ENCODE assay signal across 1 cellular context in genomic region chr10:110840225-110840922, GRCh38.
TF ChIP-seq lines count a peak whose summit lies in the region.

No MANE protein-coding gene starts in this region.

TF ChIP-seq in HepG2, 621 proteins besides CTCF, POLR2A, EP300 and RAD21 (continued from another document and continues in another):
- no peak for TF ChIP-seq POGK (CRISPR knock-in tag; conservative IDR thresholded peaks at IDR 0.05)
- no peak for TF ChIP-seq ZNF256 (CRISPR knock-in tag; conservative IDR thresholded peaks at IDR 0.05)
- TF ChIP-seq CENPBD1 (CRISPR knock-in tag; IDR thresholded peaks at IDR 0.05; ENCODE audit: borderline replicate concordance, low read depth): no peak
- TF ChIP-seq SRSF9 (IDR thresholded peaks at IDR 0.05; ENCODE audit: borderline replicate concordance, insufficient read depth, low read depth, low read length, poor library complexity, severe bottlenecking): no peak
- no peak for TF ChIP-seq PCBP1 (IDR thresholded peaks at IDR 0.05; ENCODE audit: borderline replicate concordance, low read depth, low read length)
- peak; percentile 73 for TF ChIP-seq PHF21A (CRISPR knock-in tag; IDR thresholded peaks at IDR 0.05)
- TF ChIP-seq SPEN (CRISPR knock-in tag; IDR thresholded peaks at IDR 0.05; ENCODE audit: low read depth): peak; percentile 21; the same call in 1 of the 2 replicates
- peak; percentile 41; the same call in 1 of the 2 replicates for TF ChIP-seq ZNF275 (CRISPR knock-in tag; IDR thresholded peaks at IDR 0.05; ENCODE audit: borderline replicate concordance)
- peak; percentile 54; the same call in 1 of the 2 replicates for TF ChIP-seq SAP130 (CRISPR knock-in tag; IDR thresholded peaks at IDR 0.05; ENCODE audit: low read depth)
- no peak for TF ChIP-seq GABPA (IDR thresholded peaks at IDR 0.05; ENCODE audit: low read depth, low read length)
- TF ChIP-seq GABPA (CRISPR knock-in tag; IDR thresholded peaks at IDR 0.05; ENCODE audit: low read depth): peak; percentile 45; the same call in 1 of the 2 replicates
- TF ChIP-seq ELF1 (CRISPR knock-in tag; IDR thresholded peaks at IDR 0.05): peak; percentile 43
- no peak for TF ChIP-seq TFDP2 (CRISPR knock-in tag; IDR thresholded peaks at IDR 0.05)
- 0 out of 2 replicates have a peak, but pooled peaks have one; percentile 24 for TF ChIP-seq ZNF343 (CRISPR knock-in tag; IDR thresholded peaks at IDR 0.05)
- TF ChIP-seq REXO4 (CRISPR knock-in tag; IDR thresholded peaks at IDR 0.05; ENCODE audit: borderline replicate concordance): no peak
- TF ChIP-seq ZNF230 (CRISPR knock-in tag; IDR thresholded peaks at IDR 0.05): no peak
- TF ChIP-seq DMAP1 (CRISPR knock-in tag; IDR thresholded peaks at IDR 0.05): no peak
- 0 out of 2 replicates have a peak, but pooled peaks have one; percentile 24 for TF ChIP-seq HOMEZ (CRISPR knock-in tag; IDR thresholded peaks at IDR 0.05; ENCODE audit: low read depth)
- no peak for TF ChIP-seq NFYC (CRISPR knock-in tag; IDR thresholded peaks at IDR 0.05)
- no peak for TF ChIP-seq ZNF318 (CRISPR knock-in tag; IDR thresholded peaks at IDR 0.05)
- 0 out of 2 replicates have a peak, but pooled peaks have one; percentile 48 for TF ChIP-seq KDM4B (CRISPR knock-in tag; IDR thresholded peaks at IDR 0.05)
- peak; percentile 73; the same call in 1 of the 2 replicates for TF ChIP-seq MED13 (CRISPR knock-in tag; IDR thresholded peaks at IDR 0.05)
- no peak for TF ChIP-seq ZNF451 (CRISPR knock-in tag; IDR thresholded peaks at IDR 0.05)
- TF ChIP-seq IKZF1 (IDR thresholded peaks at IDR 0.05): no peak
- no peak for TF ChIP-seq ZZZ3 (CRISPR knock-in tag; IDR thresholded peaks at IDR 0.05; ENCODE audit: borderline replicate concordance)
- TF ChIP-seq CAMTA2 (CRISPR knock-in tag; IDR thresholded peaks at IDR 0.05; ENCODE audit: borderline replicate concordance): no peak
- TF ChIP-seq HOXA9 (CRISPR knock-in tag; IDR thresholded peaks at IDR 0.05; ENCODE audit: borderline replicate concordance): no peak
- no peak for TF ChIP-seq ZNF839 (CRISPR knock-in tag; IDR thresholded peaks at IDR 0.05; ENCODE audit: borderline replicate concordance)
- TF ChIP-seq SKI (IDR thresholded peaks at IDR 0.05; ENCODE audit: partially characterized antibody): peak; percentile 77
- no peak for TF ChIP-seq HIVEP1 (CRISPR knock-in tag; IDR thresholded peaks at IDR 0.05)
- TF ChIP-seq ZNF205 (CRISPR knock-in tag; IDR thresholded peaks at IDR 0.05): no peak
- TF ChIP-seq ELF3 (CRISPR knock-in tag; IDR thresholded peaks at IDR 0.05): peak; percentile 61; the same call in 1 of the 2 replicates
- TF ChIP-seq REST (IDR thresholded peaks at IDR 0.05; ENCODE audit: borderline replicate concordance in 1 of 2, low read depth in 1 of 2, low read length in 2 of 2): no peak
- TF ChIP-seq SRY (CRISPR knock-in tag; IDR thresholded peaks at IDR 0.05): no peak
- no peak for TF ChIP-seq SETDB1 (CRISPR knock-in tag; IDR thresholded peaks at IDR 0.05; ENCODE audit: borderline replicate concordance)
- no peak for TF ChIP-seq ZUFSP (CRISPR knock-in tag; IDR thresholded peaks at IDR 0.05; ENCODE audit: borderline replicate concordance)
- no peak for TF ChIP-seq RELA (CRISPR knock-in tag; IDR thresholded peaks at IDR 0.05)
- no peak for TF ChIP-seq MXD3 (CRISPR knock-in tag; IDR thresholded peaks at IDR 0.05)
- TF ChIP-seq PLRG1 (conservative IDR thresholded peaks at IDR 0.05): no peak
- TF ChIP-seq SOX6 (IDR thresholded peaks at IDR 0.05): no peak
- peak; percentile 91 for TF ChIP-seq SOX6 (CRISPR knock-in tag; IDR thresholded peaks at IDR 0.05)
- TF ChIP-seq NFE2L1 (CRISPR knock-in tag; IDR thresholded peaks at IDR 0.05; ENCODE audit: borderline replicate concordance): no peak
- TF ChIP-seq ZNF30 (CRISPR knock-in tag; IDR thresholded peaks at IDR 0.05): no peak
- TF ChIP-seq BHLHE40 (IDR thresholded peaks at IDR 0.05; ENCODE audit: low read length): no peak
- no peak for TF ChIP-seq MAFF (IDR thresholded peaks at IDR 0.05; ENCODE audit: low read depth, low read length)
